ENCODE assay signal across 29 cellular contexts in the genomic region with DNA sequence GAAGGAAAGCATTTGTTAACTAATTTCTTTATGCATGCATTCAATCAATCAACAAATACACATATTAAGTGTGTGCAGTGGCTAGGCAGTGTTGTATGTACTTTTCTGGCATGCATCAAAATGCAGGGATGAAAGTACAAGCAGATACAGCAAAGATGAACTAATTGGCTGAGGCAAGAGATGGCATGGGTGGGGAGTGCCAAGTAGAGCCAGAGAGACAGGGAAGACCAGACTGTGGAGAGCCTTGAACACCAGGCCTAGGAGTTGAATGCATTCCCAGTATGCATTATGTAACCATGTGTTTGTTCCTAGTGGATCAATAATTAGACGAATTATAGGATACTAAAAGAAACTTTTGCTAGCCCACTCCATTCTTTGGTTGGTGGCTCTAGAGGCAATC. TPM values are rescaled to one million over a fixed set of nuclear protein-coding genes. Genes with fewer than 3 reads are reported as not detected.
DNase-seq lines count a peak whose midpoint lies in the region; ATAC-seq, FAIRE-seq and TF ChIP-seq lines count a peak whose summit lies in the region.
"Had no signal": no experiment of that assay in that cellular context is flagged by ENCODE, and none has a peak within 500 bp of the region (broad histone marks: within the 10 kb centered on the region; RNA-seq: fewer than 3 reads in every experiment).

No MANE protein-coding gene starts in this region.

- H3K9ac ChIP-seq in HepG2 (ENCODE audit: insufficient read depth, low read depth, low read length) = no peak overlapping the region
- H3K9ac ChIP-seq: BLaER1 had no signal

- H3K9me3 Mint-ChIP-seq in activated CD8-positive, alpha-beta memory T cell treated with anti-CD3 and anti-CD28 coated beads, Interleukin-2, amount 10 ng/mL, durations not matched to agents 7 days and 5 days (ENCODE audit: low read depth) = peaks cover 2% of the 10 kb centered on the region

- 33% methylated on average over 1 of the region's 1 CpG for WGBS in right lobe of liver (ENCODE audit: insufficient coverage, low coverage, low lambda C conversion rate, missing lambda C conversion rate)
- 0% methylated on average over 1 of the region's 1 CpG for whole genome bisulfite sequencing in HepG2 (ENCODE audit: low lambda C conversion rate)

- H3K36me3 ChIP-seq in right lobe of liver (no peaks in the 10 kb centered on the region), HepG2 (replicated peaks in 1 of 2; ENCODE audit: control insufficient read depth in 1 of 2, insufficient read depth in 2 of 2, low read length in 2 of 2) (no peaks in the 10 kb centered on the region)
- H3K36me3 ChIP-seq: BE2C, BLaER1 had no signal

- no peaks in the 10 kb centered on the region for H3K79me2 ChIP-seq in HepG2 (ENCODE audit: insufficient read depth, low read length)

- ATAC-seq in right lobe of liver (peak; percentile 57 to 88 (median 71)), HepG2 (no peak), left lobe of liver (peak; percentile 94), GM18909 (IDR thresholded peaks at IDR 0.05; ENCODE audit: poor library complexity, unreplicated experiment) (no peak)
- ATAC-seq in activated CD8-positive, alpha-beta memory T cell treated with anti-CD3 and anti-CD28 coated beads, Interleukin-2, amount 10 ng/mL, durations not matched to agents 7 days and 5 days = no peak
- ATAC-seq: GM12878 had no signal

- in situ Hi-C loops in HepG2 (cut with HindIII; ENCODE audit: extremely low pct_ligation_motif_present, low pct_unique_long_range_greater_than_20kb) = no loop called here

- no peak for TF ChIP-seq RAD21 in HepG2 (CRISPR knock-in tag; IDR thresholded peaks at IDR 0.05)

- H3K4me3 Mint-ChIP-seq in activated CD8-positive, alpha-beta memory T cell treated with anti-CD3 and anti-CD28 coated beads, Interleukin-2, amount 10 ng/mL, durations not matched to agents 7 days and 5 days = no peak overlapping the region
- H3K4me3 Mint-ChIP-seq: CD14-positive monocyte; CD4-positive, alpha-beta memory T cell; CD4-positive, CD25-positive, alpha-beta regulatory T cell; CD8-positive, alpha-beta memory T cell had no signal

- TF ChIP-seq CTCF in right lobe of liver (IDR thresholded peaks at IDR 0.05) (no peak), HepG2 (CRISPR knock-in tag; IDR thresholded peaks at IDR 0.05) (no peak)

- H3K27ac ChIP-seq in right lobe of liver (no peak overlapping the region), HepG2 (ENCODE audit: extremely low read length, insufficient read depth, low read length) (no peak overlapping the region)
- H3K27ac ChIP-seq: BLaER1 had no signal

- no peak overlapping the region for H3K4me2 ChIP-seq in HepG2 (ENCODE audit: low read depth, low read length)
- H3K4me2 ChIP-seq: BLaER1 had no signal

- no peaks in the 10 kb centered on the region for H3K9me3 ChIP-seq in right lobe of liver
- H3K9me3 ChIP-seq in HepG2 (ENCODE audit: low read length) = no peaks in the 10 kb centered on the region
- H3K9me3 ChIP-seq: BE2C, BLaER1 had no signal

- H3K36me3 Mint-ChIP-seq in activated CD8-positive, alpha-beta memory T cell treated with anti-CD3 and anti-CD28 coated beads, Interleukin-2, amount 10 ng/mL, durations not matched to agents 7 days and 5 days = no peaks in the 10 kb centered on the region
- H3K36me3 Mint-ChIP-seq: CD14-positive monocyte; CD4-positive, alpha-beta memory T cell; CD4-positive, CD25-positive, alpha-beta regulatory T cell; CD8-positive, alpha-beta memory T cell had no signal

- no peak for FAIRE-seq in HepG2 (lab: Jason Lieb, UNC)
- FAIRE-seq: A204.1, GM12878, GM12892, GM18507, GM19239 had no signal

- CTCF ChIA-PET in HepG2 (lab: Yijun Ruan, JAX; ENCODE audit: low intra/inter-chr PET ratio, low total read pairs) = no interaction called here
- CTCF ChIA-PET in activated CD8-positive, alpha-beta memory T cell treated with anti-CD3 and anti-CD28 coated beads, Interleukin-2, amount 10 ng/mL, durations not matched to agents 7 days and 5 days (lab: Charles Lee) = interaction anchor here (0.6 kb wide), 1 partner anchor 389 kb away, joined by 3 read pairs; no protein-coding TSS in a partner anchor

- H3K4me3 ChIP-seq in right lobe of liver (no peak overlapping the region), HepG2 (replicated peaks in 1 of 3; ENCODE audit: insufficient read depth in 1 of 3, low read depth in 2 of 3, low read length in 3 of 3) (no peak overlapping the region)
- H3K4me3 ChIP-seq: BLaER1, GM12878 had no signal

- BruUV-seq in HepG2 (replicated peaks; lab: Mats Ljungman, UMichigan) = no TSS peak

- no peaks in the 10 kb centered on the region for H4K20me1 ChIP-seq in HepG2 (ENCODE audit: insufficient read depth, low read length)
- H4K20me1 ChIP-seq: BLaER1 had no signal

- intact Hi-C loops in right lobe of liver (cut with DNase I) = no loop called here
- intact Hi-C loops in HepG2 (cut with micrococcal nuclease; ENCODE audit: unreplicated experiment) = no loop called here

- TF ChIP-seq EP300 in HepG2 (IDR thresholded peaks at IDR 0.05; ENCODE audit: low read depth in 2 of 2, low read length in 2 of 2) (no peak), HepG2 (CRISPR knock-in tag; IDR thresholded peaks at IDR 0.05; ENCODE audit: borderline replicate concordance) (no peak)

- H2AFZ ChIP-seq in HepG2 (ENCODE audit: low read length) = no peak overlapping the region

- H3K27me3 ChIP-seq in right lobe of liver (no peaks in the 10 kb centered on the region), HepG2 (ENCODE audit: control insufficient read depth in 1 of 2, insufficient read depth in 2 of 2, low read length in 2 of 2) (no peaks in the 10 kb centered on the region)
- H3K27me3 ChIP-seq: BE2C, BLaER1 had no signal

- H3K4me1 Mint-ChIP-seq in activated CD8-positive, alpha-beta memory T cell treated with anti-CD3 and anti-CD28 coated beads, Interleukin-2, amount 10 ng/mL, durations not matched to agents 7 days and 5 days = no peaks in the 10 kb centered on the region
- H3K4me1 Mint-ChIP-seq: CD4-positive, alpha-beta memory T cell; CD4-positive, CD25-positive, alpha-beta regulatory T cell; CD8-positive, alpha-beta memory T cell had no signal

- no peaks in the 10 kb centered on the region for H3K4me1 ChIP-seq in right lobe of liver
- no peaks in the 10 kb centered on the region for H3K4me1 ChIP-seq in HepG2 (ENCODE audit: insufficient read depth, low read length)
- H3K4me1 ChIP-seq: BE2C, BLaER1 had no signal

- no peak overlapping the region for H3K27ac Mint-ChIP-seq in activated CD8-positive, alpha-beta memory T cell treated with anti-CD3 and anti-CD28 coated beads, Interleukin-2, amount 10 ng/mL, durations not matched to agents 7 days and 5 days
- H3K27ac Mint-ChIP-seq: CD14-positive monocyte; CD4-positive, alpha-beta memory T cell; CD4-positive, CD25-positive, alpha-beta regulatory T cell; CD8-positive, alpha-beta memory T cell had no signal

- POLR2A ChIA-PET in HepG2 (lab: Yijun Ruan, JAX) = no interaction called here

- TF ChIP-seq POLR2A in right lobe of liver (IDR thresholded peaks at IDR 0.05) (no peak), HepG2 (IDR thresholded peaks at IDR 0.05; ENCODE audit: insufficient read depth in 1 of 2, low read depth in 2 of 2, low read length in 2 of 2) (no peak)

- DNase-seq in right lobe of liver = peak in 1 of 3 donors; percentile 53
- no peak for DNase-seq in HepG2 (ENCODE audit: low spot score)
- peak; percentile 55 for DNase-seq in left lobe of liver (ENCODE audit: low spot score)
- no peak for DNase-seq in activated CD8-positive, alpha-beta memory T cell treated with anti-CD3 and anti-CD28 coated beads, Interleukin-2, amount 10 ng/mL, durations not matched to agents 7 days and 5 days
- DNase-seq: 8988T; ACHN; BE2C; C1 segment of cervical spinal cord; CD4-positive, alpha-beta memory T cell; CD4-positive, CD25-positive, alpha-beta regulatory T cell; CD8-positive, alpha-beta memory T cell; COR-L47; DMS 273 treated with DMSO at 0.1 percent for 48 hours; DMS153; DMS53; DMS79; DND-41; EL; GDM1 had no signal

- no peaks in the 10 kb centered on the region for H3K27me3 Mint-ChIP-seq in activated CD8-positive, alpha-beta memory T cell treated with anti-CD3 and anti-CD28 coated beads, Interleukin-2, amount 10 ng/mL, durations not matched to agents 7 days and 5 days
- H3K27me3 Mint-ChIP-seq: CD4-positive, alpha-beta memory T cell; CD4-positive, CD25-positive, alpha-beta regulatory T cell; CD8-positive, alpha-beta memory T cell had no signal

TF ChIP-seq in HepG2, 621 proteins besides CTCF, POLR2A, EP300 and RAD21 (continues in another document):
- TF ChIP-seq ZBTB21 (CRISPR knock-in tag; IDR thresholded peaks at IDR 0.05) (no peak), ZNF883 (CRISPR knock-in tag; IDR thresholded peaks at IDR 0.05; ENCODE audit: not compliant biosample characterization) (no peak), KAT7 (CRISPR knock-in tag; IDR thresholded peaks at IDR 0.05; ENCODE audit: borderline replicate concordance) (no peak), TMF1 (CRISPR knock-in tag; IDR thresholded peaks at IDR 0.05; ENCODE audit: low read depth) (no peak)

RNA-seq across cellular contexts. Expression of a gene that starts 17.3 kb away (rescaled TPM):
- total RNA-seq in right lobe of liver (not detected), HepG2 (2016; rRNA removed; fragmentation: Illumina TruSeq; extraction: Trizol) (not detected in 2 replicates), left lobe of liver (not detected)
- not detected in 2 replicates for total RNA-seq in HepG2 (2016; cell fraction: cytosol; rRNA removed; fragmentation: Illumina TruSeq; extraction: Trizol; ENCODE audit: low read depth)
- total RNA-seq in HepG2 (2016; cell fraction: insoluble cytoplasmic fraction; rRNA removed; fragmentation: Illumina TruSeq; extraction: Trizol) = not detected in 2 replicates
- not detected in 2 replicates for total RNA-seq in HepG2 (2016; cell fraction: membrane; rRNA removed; fragmentation: Illumina TruSeq; extraction: Trizol)
- total RNA-seq in HepG2 (2016; cell fraction: nucleus; rRNA removed; fragmentation: Illumina TruSeq; extraction: Trizol) = not detected in 2 replicates
- not detected in 2 replicates for polyA plus RNA-seq in HepG2 (2011; rRNA removed)
- polyA plus RNA-seq in HepG2 (2011; cell fraction: cytosol; rRNA removed) = not detected in 2 replicates
- polyA plus RNA-seq in HepG2 (2011; cell fraction: nucleus; rRNA removed) = not detected in 2 replicates
- polyA plus RNA-seq in HepG2 (2012) = not detected in 2 replicates
- not detected in 2 replicates for polyA plus RNA-seq in HepG2 (2016; cell fraction: cytosol; fragmentation: Illumina TruSeq; extraction: Trizol; ENCODE audit: low read depth)
- polyA plus RNA-seq in HepG2 (2016; cell fraction: insoluble cytoplasmic fraction; fragmentation: Illumina TruSeq; extraction: Trizol; ENCODE audit: low read depth) = not detected in 2 replicates
- polyA plus RNA-seq in HepG2 (2016; cell fraction: membrane; fragmentation: Illumina TruSeq; extraction: Trizol; ENCODE audit: low read depth) = not detected in 2 replicates
- polyA plus RNA-seq in HepG2 (2016; cell fraction: nucleus; fragmentation: Illumina TruSeq; extraction: Trizol; ENCODE audit: insufficient read depth, low read depth) = not detected in 2 replicates
- 1.1 TPM in 1 of 2 replicates, not detected in the other for polyA minus RNA-seq in HepG2 (2011; rRNA and poly(A)+ RNA removed; ENCODE audit: low replicate concordance)
- not detected in 2 replicates for polyA minus RNA-seq in HepG2 (2011; cell fraction: cytosol; rRNA and poly(A)+ RNA removed)
- not detected in 2 replicates for polyA minus RNA-seq in HepG2 (2011; cell fraction: nucleus; rRNA and poly(A)+ RNA removed)
- total RNA-seq in activated CD8-positive, alpha-beta memory T cell treated with anti-CD3 and anti-CD28 coated beads, Interleukin-2, amount 10 ng/mL, durations not matched to agents 7 days and 5 days = not detected
- total RNA-seq: A673; CD4-positive, alpha-beta memory T cell; CD4-positive, CD25-positive, alpha-beta regulatory T cell; CD8-positive, alpha-beta memory T cell; G401; GM12878 had no signal
- polyA plus RNA-seq: CD14-positive monocyte; CD4-positive, alpha-beta memory T cell; CD4-positive, CD25-positive, alpha-beta regulatory T cell; CD8-positive, alpha-beta memory T cell; GM12878 had no signal

Comparison
In these comparisons a context has a peak if more than half of its experiments do, and no peak if none do; other contexts are left out.
1. ATAC-seq: peak in right lobe of liver (4 of 4) and left lobe of liver (single experiment); none in HepG2 (single experiment), activated CD8-positive, alpha-beta memory T cell treated with anti-CD3 and anti-CD28 coated beads, Interleukin-2, amount 10 ng/mL, durations not matched to agents 7 days and 5 days (single experiment) and GM18909 (single experiment).